In genomic region chr10:49168821-49169495, GRCh38 we compare ENCODE assay signal across 1 cellular context.
TF ChIP-seq lines count a peak whose summit lies in the region.

No MANE protein-coding gene starts in this region.

TF ChIP-seq in IMR-90, 13 proteins besides CTCF, POLR2A, EP300 and RAD21 (continued from another document):
- TF ChIP-seq ELK1 (IDR thresholded peaks at IDR 0.05; ENCODE audit: borderline replicate concordance, low read depth, low read length) = no peak
- no peak for TF ChIP-seq MAZ (IDR thresholded peaks at IDR 0.05; ENCODE audit: borderline replicate concordance, low read depth, low read length)
- TF ChIP-seq USF2 (IDR thresholded peaks at IDR 0.05; ENCODE audit: low read depth, low read length) = no peak
- TF ChIP-seq RCOR1 (IDR thresholded peaks at IDR 0.05; ENCODE audit: insufficient replicate concordance, low read length) = no peak
- TF ChIP-seq SMC3 (IDR thresholded peaks at IDR 0.05; ENCODE audit: low read depth, low read length) = no peak
- TF ChIP-seq FOS (IDR thresholded peaks at IDR 0.05; ENCODE audit: low read depth, low read length) = no peak
